ENCODE assay signal across 20 cellular contexts in the genomic region with DNA sequence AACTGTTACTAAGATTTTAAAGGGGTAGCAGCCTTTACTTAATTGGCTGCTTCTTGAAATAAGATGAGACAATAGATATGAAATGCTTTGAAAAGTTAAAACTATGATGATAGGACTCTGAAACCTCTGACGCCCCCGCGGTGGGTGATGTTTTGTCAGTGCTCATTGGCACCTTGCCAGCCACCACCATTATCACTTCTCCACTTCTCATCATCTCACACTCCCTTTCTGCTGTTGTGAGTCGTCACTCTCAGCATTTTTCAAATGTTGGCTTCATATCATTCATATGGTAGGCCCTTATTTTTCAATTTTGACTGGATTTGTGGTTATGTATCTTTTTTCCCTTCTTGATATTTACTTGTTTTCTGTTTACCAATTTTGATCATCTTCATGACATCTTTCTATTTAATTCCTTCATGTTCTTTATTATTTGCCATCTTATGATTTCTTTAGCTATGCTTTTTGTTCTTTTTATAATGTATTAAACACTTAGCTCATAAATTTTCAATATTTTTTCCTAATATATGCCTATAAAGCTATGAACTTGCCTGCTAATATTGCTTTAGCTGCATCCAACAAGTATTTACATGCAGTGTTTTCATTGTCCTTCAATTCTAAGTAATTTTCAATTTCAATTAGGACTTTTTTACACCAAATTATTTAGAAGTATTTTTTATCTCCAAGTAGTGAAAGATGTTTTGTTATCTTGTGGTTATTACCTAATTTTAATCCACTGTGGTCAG. TPM values are rescaled to one million over a fixed set of nuclear protein-coding genes. Genes with fewer than 3 reads are reported as not detected.
A peak's percentile ranks its signal among the peaks of the same experiment; 100 is the strongest.
DNase-seq lines count a peak whose midpoint lies in the region; ATAC-seq and TF ChIP-seq lines count a peak whose summit lies in the region.
"Had no signal": no experiment of that assay in that cellular context is flagged by ENCODE, and none has a peak within 500 bp of the region (broad histone marks: within the 10 kb centered on the region; RNA-seq: fewer than 3 reads in every experiment).

No MANE protein-coding gene starts in this region.

- no peak for TF ChIP-seq CTCF in endothelial cell (IDR thresholded peaks at IDR 0.05; ENCODE audit: unreplicated experiment)

- H3K27me3 Mint-ChIP-seq in activated naive CD8-positive, alpha-beta T cell treated with anti-CD3 and anti-CD28 coated beads, Interleukin-2, amount 50 U/mL, for 24 hours: no peaks in the 10 kb centered on the region
- H3K27me3 Mint-ChIP-seq in endothelial cell (ENCODE audit: unreplicated experiment): no peaks in the 10 kb centered on the region
- H3K27me3 Mint-ChIP-seq: activated CD4-positive, alpha-beta T cell treated with anti-CD3 and anti-CD28 coated beads, Interleukin-2, amount 10 ng/mL, durations not matched to agents 7 days and 5 days; activated naive CD4-positive, alpha-beta T cell treated with anti-CD3 and anti-CD28 coated beads, Interleukin-2, amount 50 U/mL, for 24 hours; natural killer cell treated with Interleukin-12 subunit alpha and Interleukin-12 subunit beta and Interleukin-15 and Interleukin-18, amount 100 ng/mL, for 72 hours had no signal

- H3K36me3 Mint-ChIP-seq in activated naive CD8-positive, alpha-beta T cell treated with anti-CD3 and anti-CD28 coated beads, Interleukin-2, amount 50 U/mL, for 24 hours (ENCODE audit: low read depth): peaks cover 20% of the 10 kb centered on the region
- peaks cover 10% of the 10 kb centered on the region for H3K36me3 Mint-ChIP-seq in endothelial cell (ENCODE audit: low read depth, unreplicated experiment)

- ATAC-seq in activated naive CD8-positive, alpha-beta T cell treated with anti-CD3 and anti-CD28 coated beads, Interleukin-2, amount 50 U/mL, for 24 hours: no peak
- ATAC-seq in HG02840 (IDR thresholded peaks at IDR 0.05; ENCODE audit: low FRiP score, unreplicated experiment): no peak
- ATAC-seq: left ventricle myocardium superior; natural killer cell treated with Interleukin-12 subunit alpha and Interleukin-12 subunit beta and Interleukin-15 and Interleukin-18, amount 100 ng/mL, for 72 hours had no signal

- peaks cover 20% of the 10 kb centered on the region for H3K9me3 Mint-ChIP-seq in activated naive CD8-positive, alpha-beta T cell treated with anti-CD3 and anti-CD28 coated beads, Interleukin-2, amount 50 U/mL, for 24 hours
- H3K9me3 Mint-ChIP-seq in endothelial cell (ENCODE audit: unreplicated experiment): no peaks in the 10 kb centered on the region
- H3K9me3 Mint-ChIP-seq: activated naive CD4-positive, alpha-beta T cell treated with anti-CD3 and anti-CD28 coated beads, Interleukin-2, amount 50 U/mL, for 24 hours; natural killer cell treated with Interleukin-12 subunit alpha and Interleukin-12 subunit beta and Interleukin-15 and Interleukin-18, amount 100 ng/mL, for 72 hours had no signal

- H3K27ac Mint-ChIP-seq in activated naive CD8-positive, alpha-beta T cell treated with anti-CD3 and anti-CD28 coated beads, Interleukin-2, amount 50 U/mL, for 24 hours: no peak overlapping the region
- H3K27ac Mint-ChIP-seq in endothelial cell (ENCODE audit: unreplicated experiment): no peak overlapping the region
- H3K27ac Mint-ChIP-seq: activated CD4-positive, alpha-beta T cell treated with anti-CD3 and anti-CD28 coated beads, Interleukin-2, amount 10 ng/mL, durations not matched to agents 7 days and 5 days; activated naive CD4-positive, alpha-beta T cell treated with anti-CD3 and anti-CD28 coated beads, Interleukin-2, amount 50 U/mL, for 24 hours; natural killer cell treated with Interleukin-12 subunit alpha and Interleukin-12 subunit beta and Interleukin-15 and Interleukin-18, amount 100 ng/mL, for 72 hours had no signal

- DNase-seq in activated CD8-positive, alpha-beta memory T cell treated with anti-CD3 and anti-CD28 coated beads for 24 hours: peak; percentile 59
- DNase-seq in activated CD8-positive, alpha-beta memory T cell treated with anti-CD3 and anti-CD28 coated beads, Interleukin-2, amount 50 U/mL, for 4 hours: no peak
- peak; percentile 66 for DNase-seq in OCI-M1 (lab: John Stamatoyannopoulos, UW)
- peak; percentile 54 for DNase-seq in activated naive CD8-positive, alpha-beta T cell treated with anti-CD3 and anti-CD28 coated beads, Interleukin-2, amount 50 U/mL, for 24 hours
- peak; percentile 15 to 51 for DNase-seq in stimulated activated CD8-positive, alpha-beta memory T cell treated with anti-CD3 and anti-CD28 coated beads, Interleukin-2, amount 100 ng/mL, for 48 hours (ENCODE audit: low read depth in 2 of 2)
- DNase-seq in endothelial cell (ENCODE audit: low spot score): no peak
- DNase-seq: activated CD4-positive, alpha-beta T cell treated with anti-CD3 and anti-CD28 coated beads, Interleukin-2, amount 10 ng/mL, durations not matched to agents 7 days and 5 days; foreskin fibroblast; hippocampal formation; IMR-90; left ventricle myocardium superior; midbrain; NCI-H1436 treated with DMSO at 0.1 percent for 48 hours; NCI-H69; sigmoid colon had no signal

- H3K4me3 Mint-ChIP-seq in activated naive CD8-positive, alpha-beta T cell treated with anti-CD3 and anti-CD28 coated beads, Interleukin-2, amount 50 U/mL, for 24 hours: no peak overlapping the region
- no peak overlapping the region for H3K4me3 Mint-ChIP-seq in endothelial cell (ENCODE audit: unreplicated experiment)
- H3K4me3 Mint-ChIP-seq: activated CD4-positive, alpha-beta T cell treated with anti-CD3 and anti-CD28 coated beads, Interleukin-2, amount 10 ng/mL, durations not matched to agents 7 days and 5 days; activated naive CD4-positive, alpha-beta T cell treated with anti-CD3 and anti-CD28 coated beads, Interleukin-2, amount 50 U/mL, for 24 hours; natural killer cell treated with Interleukin-12 subunit alpha and Interleukin-12 subunit beta and Interleukin-15 and Interleukin-18, amount 100 ng/mL, for 72 hours had no signal

- peaks cover 7% of the 10 kb centered on the region for H3K4me1 Mint-ChIP-seq in activated naive CD8-positive, alpha-beta T cell treated with anti-CD3 and anti-CD28 coated beads, Interleukin-2, amount 50 U/mL, for 24 hours
- H3K4me1 Mint-ChIP-seq in endothelial cell (ENCODE audit: unreplicated experiment): peaks cover 17% of the 10 kb centered on the region
- H3K4me1 Mint-ChIP-seq: activated naive CD4-positive, alpha-beta T cell treated with anti-CD3 and anti-CD28 coated beads, Interleukin-2, amount 50 U/mL, for 24 hours had no signal

RNA-seq across cellular contexts. Expression of a gene that starts 30.3 kb away (rescaled TPM):
- 0.21 TPM for total RNA-seq in endothelial cell (ENCODE audit: unreplicated experiment)
- total RNA-seq: epithelial cell of proximal tubule, IMR-90 had no signal

RNA-seq across cellular contexts. Expression of a gene that starts 44.8 kb away (rescaled TPM):
- total RNA-seq in endothelial cell (ENCODE audit: unreplicated experiment): not detected
- total RNA-seq: activated CD4-positive, alpha-beta T cell treated with anti-CD3 and anti-CD28 coated beads, Interleukin-2, amount 10 ng/mL, durations not matched to agents 7 days and 5 days; epithelial cell of proximal tubule; IMR-90; left ventricle myocardium superior; MCF 10A; natural killer cell treated with Interleukin-12 subunit alpha and Interleukin-12 subunit beta and Interleukin-15 and Interleukin-18, amount 100 ng/mL, for 72 hours; sigmoid colon had no signal

Comparison
In these comparisons a context has a peak if more than half of its experiments do, and no peak if none do; other contexts are left out.
1. DNase-seq: peak in activated CD8-positive, alpha-beta memory T cell treated with anti-CD3 and anti-CD28 coated beads for 24 hours (single experiment), OCI-M1 (single experiment), activated naive CD8-positive, alpha-beta T cell treated with anti-CD3 and anti-CD28 coated beads, Interleukin-2, amount 50 U/mL, for 24 hours (single experiment) and stimulated activated CD8-positive, alpha-beta memory T cell treated with anti-CD3 and anti-CD28 coated beads, Interleukin-2, amount 100 ng/mL, for 48 hours (2 of 2); none in activated CD8-positive, alpha-beta memory T cell treated with anti-CD3 and anti-CD28 coated beads, Interleukin-2, amount 50 U/mL, for 4 hours (single experiment) and endothelial cell (single experiment).